Comparison of ENCODE assay signal across 23 cellular contexts in the genomic region with DNA sequence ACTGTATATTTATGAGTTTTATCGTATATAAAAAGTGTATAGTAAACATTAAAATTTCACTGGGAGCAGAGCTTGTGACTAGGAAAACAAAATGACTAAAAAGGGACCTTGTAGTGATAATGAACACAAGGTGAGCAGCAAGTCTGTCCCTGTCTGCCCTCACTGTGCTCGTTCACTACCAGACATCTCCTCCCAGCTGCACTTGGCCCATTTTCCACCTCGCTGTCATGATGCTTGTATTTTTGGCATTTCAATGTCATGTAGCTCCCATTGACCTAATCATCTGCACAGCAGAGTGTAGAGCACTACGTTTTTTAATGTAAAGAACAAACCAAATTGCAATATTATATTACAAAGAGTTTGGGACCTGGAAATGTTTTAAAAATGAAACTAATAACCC.
"Had no signal": no experiment of that assay in that cellular context is flagged by ENCODE, and none has a peak within 500 bp of the region (broad histone marks: within the 10 kb centered on the region; RNA-seq: fewer than 3 reads in every experiment).

No MANE protein-coding gene starts in this region.

- H3K27me3 ChIP-seq: heart right ventricle, hepatocyte, pancreas, suprapubic skin, tibial artery, upper lobe of right lung had no signal

- ATAC-seq: left lobe of liver; mucosa of descending colon; naive thymus-derived CD4-positive, alpha-beta T cell; natural killer cell treated with Interleukin-12 subunit alpha and Interleukin-12 subunit beta and Interleukin-15 and Interleukin-18, amount 100 ng/mL, for 72 hours; pancreas; sciatic nerve had no signal

- H3K36me3 ChIP-seq: pancreas, prostate gland, upper lobe of right lung had no signal

- H3K4me3 Mint-ChIP-seq: natural killer cell treated with Interleukin-12 subunit alpha and Interleukin-12 subunit beta and Interleukin-15 and Interleukin-18, amount 100 ng/mL, for 72 hours; stimulated activated naive CD8-positive, alpha-beta T cell treated with anti-CD3 and anti-CD28 coated beads, Interleukin-15, Interleukin-2, amounts not matched to agents 100 ng/mL and 50 ng/mL, for 24 hours had no signal

- H3K4me2 ChIP-seq: hepatocyte had no signal

- H3K27ac Mint-ChIP-seq: natural killer cell treated with Interleukin-12 subunit alpha and Interleukin-12 subunit beta and Interleukin-15 and Interleukin-18, amount 100 ng/mL, for 72 hours had no signal

- H3K27me3 Mint-ChIP-seq: naive thymus-derived CD4-positive, alpha-beta T cell; natural killer cell treated with Interleukin-12 subunit alpha and Interleukin-12 subunit beta and Interleukin-15 and Interleukin-18, amount 100 ng/mL, for 72 hours; stimulated activated naive CD8-positive, alpha-beta T cell treated with anti-CD3 and anti-CD28 coated beads, Interleukin-15, Interleukin-2, amounts not matched to agents 100 ng/mL and 50 ng/mL, for 24 hours had no signal

- H3K9me3 ChIP-seq: heart right ventricle, mucosa of descending colon, pancreas, prostate gland, suprapubic skin, thoracic aorta, tibial artery, upper lobe of right lung had no signal

- H3K9me3 Mint-ChIP-seq: naive thymus-derived CD4-positive, alpha-beta T cell; natural killer cell treated with Interleukin-12 subunit alpha and Interleukin-12 subunit beta and Interleukin-15 and Interleukin-18, amount 100 ng/mL, for 72 hours; stimulated activated naive CD8-positive, alpha-beta T cell treated with anti-CD3 and anti-CD28 coated beads, Interleukin-15, Interleukin-2, amounts not matched to agents 100 ng/mL and 50 ng/mL, for 24 hours had no signal

- H3K4me3 ChIP-seq: heart right ventricle, hepatocyte, lung, mucosa of descending colon, pancreas, prostate gland, skin epidermis, suprapubic skin, thoracic aorta, tibial artery, upper lobe of right lung had no signal

- DNase-seq: heart right ventricle; islet precursor cell; midbrain; mucosa of descending colon; naive thymus-derived CD4-positive, alpha-beta T cell; nucleus accumbens; pancreas; stimulated activated CD4-positive, alpha-beta T cell treated with anti-CD3 and anti-CD28 coated beads, Interleukin-12 subunit alpha, Interleukin-12 subunit beta, amount 100 ng/mL, for 4 hours; stimulated activated CD4-positive, alpha-beta T cell treated with anti-CD3 and anti-CD28 coated beads, Interleukin-15, amount 100 ng/mL, for 24 hours; stimulated activated CD4-positive, alpha-beta T cell treated with anti-CD3 and anti-CD28 coated beads, Interleukin-4, amount 100 ng/mL, for 1 hour; stimulated activated naive CD4-positive, alpha-beta T cell; tibial artery; upper lobe of right lung had no signal

- H3K4me1 ChIP-seq: pancreas, prostate gland, suprapubic skin, tibial artery, upper lobe of right lung had no signal

- H3K79me2 ChIP-seq: hepatocyte had no signal

- H3K27ac ChIP-seq: hepatocyte, pancreas, prostate gland, skin epidermis, suprapubic skin, thoracic aorta, tibial artery, upper lobe of right lung had no signal

- H2AFZ ChIP-seq: hepatocyte had no signal
